ENCODE assay signal across 8 cellular contexts in the genomic region with DNA sequence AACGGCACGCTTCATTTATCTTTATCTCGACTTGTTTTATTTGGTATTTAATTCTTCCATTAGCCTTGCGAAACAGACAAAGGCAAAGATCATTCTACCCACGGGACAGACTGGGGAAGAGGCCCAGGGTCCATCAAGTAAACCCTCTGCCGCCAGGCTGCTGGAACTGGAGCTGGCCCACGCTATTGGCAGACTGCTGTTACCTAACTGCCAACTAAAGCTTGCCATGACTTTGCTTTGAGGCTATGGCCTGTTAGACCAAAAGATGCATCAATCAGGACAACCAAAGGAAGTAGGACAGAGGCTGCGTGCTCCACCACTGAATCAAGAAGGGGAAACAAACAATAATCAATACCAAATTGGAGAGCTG. TPM values are rescaled to one million over a fixed set of nuclear protein-coding genes. Genes with fewer than 3 reads are reported as not detected.
DNase-seq lines count a peak whose midpoint lies in the region; ATAC-seq, FAIRE-seq and TF ChIP-seq lines count a peak whose summit lies in the region.

No MANE protein-coding gene starts in this region.

- in situ Hi-C loops in KBM-7 (cut with MboI; ENCODE audit: low pct_unique_long_range_greater_than_20kb, low sequenced_read_pairs) = no loop called here

- peaks cover 7% of the 10 kb centered on the region for H3K36me3 Mint-ChIP-seq in activated CD4-positive, alpha-beta T cell treated with anti-CD3 and anti-CD28 coated beads, Interleukin-2, amount 10 ng/mL, durations not matched to agents 7 days and 5 days (ENCODE audit: low read depth)
- H3K36me3 Mint-ChIP-seq in activated naive CD8-positive, alpha-beta T cell treated with anti-CD3 and anti-CD28 coated beads for 36 hours = peaks cover 3% of the 10 kb centered on the region

- H3K9me3 ChIP-seq in kidney (ENCODE audit: control insufficient read depth in 1 of 2, low read length in 2 of 2) = no peaks in the 10 kb centered on the region

- intact Hi-C loops in kidney (cut with DNase I) = no loop called here

- peak overlapping the region; percentile 99 for H3K27ac Mint-ChIP-seq in activated CD4-positive, alpha-beta T cell treated with anti-CD3 and anti-CD28 coated beads, Interleukin-2, amount 10 ng/mL, durations not matched to agents 7 days and 5 days
- peak overlapping the region; percentile 91 for H3K27ac Mint-ChIP-seq in activated naive CD8-positive, alpha-beta T cell treated with anti-CD3 and anti-CD28 coated beads for 36 hours

- no peaks in the 10 kb centered on the region for H3K36me3 ChIP-seq in kidney (ENCODE audit: control insufficient read depth in 1 of 2, insufficient read depth in 2 of 2, low read length in 2 of 2)

- POLR2A ChIA-PET in activated CD4-positive, alpha-beta T cell treated with anti-CD3 and anti-CD28 coated beads, Interleukin-2, amount 10 ng/mL, durations not matched to agents 7 days and 5 days (lab: Charles Lee) = no interaction called here

- CTCF ChIA-PET in activated CD4-positive, alpha-beta T cell treated with anti-CD3 and anti-CD28 coated beads, Interleukin-2, amount 10 ng/mL, durations not matched to agents 7 days and 5 days (lab: Charles Lee) = interaction anchor here (0.7 to 3.1 kb wide), 10 partner anchors 12 to 158 kb away, joined by 3 to 21 read pairs (median 4); a partner anchor contains a TSS

- H3K4me1 ChIP-seq in kidney (ENCODE audit: control insufficient read depth in 1 of 2, insufficient read depth in 1 of 2, low read depth in 1 of 2, low read length in 2 of 2) = peaks cover 6% of the 10 kb centered on the region in 2 donors

- TF ChIP-seq CTCF in kidney (IDR thresholded peaks at IDR 0.05; ENCODE audit: borderline replicate concordance, extremely low read depth, insufficient read depth) = no peak

- FAIRE-seq in kidney (lab: Jason Lieb, UNC) = no peak

- no peak for DNase-seq in activated CD4-positive, alpha-beta T cell treated with anti-CD3 and anti-CD28 coated beads, Interleukin-2, amount 10 ng/mL, durations not matched to agents 7 days and 5 days
- no peak for DNase-seq in activated CD4-positive, alpha-beta T cell treated with anti-CD3 and anti-CD28 coated beads for 1 hour
- no peak for DNase-seq in activated naive CD8-positive, alpha-beta T cell treated with anti-CD3 and anti-CD28 coated beads for 36 hours
- DNase-seq in kidney (no peak), KBM-7 (no peak)
- DNase-seq in stimulated activated CD4-positive, alpha-beta T cell treated with anti-CD3 and anti-CD28 coated beads, Interleukin-4, amount 100 ng/mL, for 4 hours = no peak

- H3K9ac ChIP-seq in kidney (ENCODE audit: low read length in 2 of 2) = peak overlapping the region in 1 of 2 donors; percentile 31

- H3K27me3 Mint-ChIP-seq in activated CD4-positive, alpha-beta T cell treated with anti-CD3 and anti-CD28 coated beads, Interleukin-2, amount 10 ng/mL, durations not matched to agents 7 days and 5 days = peaks cover 8% of the 10 kb centered on the region
- H3K27me3 Mint-ChIP-seq in activated naive CD8-positive, alpha-beta T cell treated with anti-CD3 and anti-CD28 coated beads for 36 hours = peaks cover 5% of the 10 kb centered on the region

- H3K4me3 ChIP-seq in kidney (ENCODE audit: low read length in 2 of 2) = peak overlapping the region; percentile 69 to 85

- H3K9me3 Mint-ChIP-seq in activated CD4-positive, alpha-beta T cell treated with anti-CD3 and anti-CD28 coated beads, Interleukin-2, amount 10 ng/mL, durations not matched to agents 7 days and 5 days = peaks cover 6% of the 10 kb centered on the region
- peaks cover 7% of the 10 kb centered on the region for H3K9me3 Mint-ChIP-seq in activated naive CD8-positive, alpha-beta T cell treated with anti-CD3 and anti-CD28 coated beads for 36 hours

- peak overlapping the region; percentile 98 for H3K4me3 Mint-ChIP-seq in activated CD4-positive, alpha-beta T cell treated with anti-CD3 and anti-CD28 coated beads, Interleukin-2, amount 10 ng/mL, durations not matched to agents 7 days and 5 days
- peak overlapping the region; percentile 74 for H3K4me3 Mint-ChIP-seq in activated naive CD8-positive, alpha-beta T cell treated with anti-CD3 and anti-CD28 coated beads for 36 hours

- ATAC-seq in HG02938 (IDR thresholded peaks at IDR 0.05; ENCODE audit: unreplicated experiment) = no peak

- H3K4me1 Mint-ChIP-seq in activated CD4-positive, alpha-beta T cell treated with anti-CD3 and anti-CD28 coated beads, Interleukin-2, amount 10 ng/mL, durations not matched to agents 7 days and 5 days = peaks cover 21% of the 10 kb centered on the region
- H3K4me1 Mint-ChIP-seq in activated naive CD8-positive, alpha-beta T cell treated with anti-CD3 and anti-CD28 coated beads for 36 hours = peaks cover 18% of the 10 kb centered on the region

- H3K27ac ChIP-seq in kidney (ENCODE audit: low read depth in 2 of 2, low read length in 2 of 2) = no peak overlapping the region
- peak overlapping the region; percentile 72 for H3K27ac ChIP-seq in temporal lobe (ENCODE audit: low read depth, low read length)

RNA-seq across cellular contexts. Expression of a gene that starts 0.8 kb away (rescaled TPM):
- 10 to 100 TPM; 16.3 to 16.9 TPM for total RNA-seq in activated CD4-positive, alpha-beta T cell treated with anti-CD3 and anti-CD28 coated beads, Interleukin-2, amount 10 ng/mL, durations not matched to agents 7 days and 5 days
- total RNA-seq in activated naive CD8-positive, alpha-beta T cell treated with anti-CD3 and anti-CD28 coated beads for 36 hours = 10 to 100 TPM; 16.6 to 18.1 TPM
- total RNA-seq in kidney = 22.9 TPM
- 33.4 TPM for polyA plus RNA-seq in kidney (ENCODE audit: insufficient read depth, low read depth, low replicate concordance)
- total RNA-seq in temporal lobe = 19.9 TPM

RNA-seq across cellular contexts. Expression of a gene that starts 49.1 kb away (rescaled TPM):
- under 1 TPM; 0.60 to 0.73 TPM for total RNA-seq in activated CD4-positive, alpha-beta T cell treated with anti-CD3 and anti-CD28 coated beads, Interleukin-2, amount 10 ng/mL, durations not matched to agents 7 days and 5 days
- total RNA-seq in activated naive CD8-positive, alpha-beta T cell treated with anti-CD3 and anti-CD28 coated beads for 36 hours = under 1 TPM; 0.47 to 0.50 TPM
- total RNA-seq in kidney = 6.1 TPM
- polyA plus RNA-seq in kidney (ENCODE audit: insufficient read depth, low read depth, low replicate concordance) = 0.82 TPM
- 1.2 TPM for total RNA-seq in temporal lobe

RNA-seq across cellular contexts. Expression of a gene that starts 52.3 kb away (rescaled TPM):
- total RNA-seq in activated CD4-positive, alpha-beta T cell treated with anti-CD3 and anti-CD28 coated beads, Interleukin-2, amount 10 ng/mL, durations not matched to agents 7 days and 5 days = not detected
- not detected for total RNA-seq in activated naive CD8-positive, alpha-beta T cell treated with anti-CD3 and anti-CD28 coated beads for 36 hours
- total RNA-seq in kidney (6.0 TPM), temporal lobe (5.4 TPM)
- 1.5 TPM for polyA plus RNA-seq in kidney (ENCODE audit: insufficient read depth, low read depth, low replicate concordance)
